In genomic region chr10:5576154-5576748, GRCh38 we compare ENCODE assay signal across 24 cellular contexts. TPM values are rescaled to one million over a fixed set of nuclear protein-coding genes. Genes with fewer than 3 reads are reported as not detected.
DNase-seq lines count a peak whose midpoint lies in the region; ATAC-seq, FAIRE-seq and TF ChIP-seq lines count a peak whose summit lies in the region.
"Had no signal": no experiment of that assay in that cellular context is flagged by ENCODE, and none has a peak within 500 bp of the region (broad histone marks: within the 10 kb centered on the region; RNA-seq: fewer than 3 reads in every experiment).

No MANE protein-coding gene starts in this region.

- H2BK20ac ChIP-seq in H1 (ENCODE audit: low read length): no peak overlapping the region

- H3K18ac ChIP-seq in H1 (ENCODE audit: extremely low read depth, low read length) (no peak overlapping the region), trophoblast cell (ENCODE audit: low read length) (peak overlapping the region; percentile 21)

- no peaks in the 10 kb centered on the region for H4K20me1 ChIP-seq in H1 (replicated peaks in 1 of 2; ENCODE audit: control insufficient read depth in 1 of 2, insufficient read depth in 2 of 2, low read length in 2 of 2)

- H2AFZ ChIP-seq in H1 (ENCODE audit: low read length) (peak overlapping the region; percentile 87; the same call in 1 of the 2 replicates), trophoblast cell (ENCODE audit: insufficient read depth, low read length, poor library complexity) (no peak overlapping the region)

- no peaks in the 10 kb centered on the region; the same call in 1 of the 2 replicates for H3K27me3 Mint-ChIP-seq in HFFc6 (ENCODE audit: insufficient read depth)
- H3K27me3 Mint-ChIP-seq: natural killer cell treated with Interleukin-12 subunit alpha and Interleukin-12 subunit beta and Interleukin-15 and Interleukin-18, amount 100 ng/mL, for 72 hours had no signal

- no peak overlapping the region for H3K4ac ChIP-seq in H1 (replicated peaks; ENCODE audit: insufficient read length, low read depth, low read length)
- H3K4ac ChIP-seq in trophoblast cell (ENCODE audit: low read depth, low read length): peak overlapping the region; percentile 13

- no peak for FAIRE-seq in A549 (lab: Jason Lieb, UNC)
- no peak for FAIRE-seq in H1 (lab: Jason Lieb, UNC)

- no peak overlapping the region for H3K9ac ChIP-seq in H1 (replicated peaks in 1 of 4; ENCODE audit: extremely low read depth in 1 of 4, low read depth in 3 of 4, low read length in 3 of 4)
- H3K9ac ChIP-seq in trophoblast cell (ENCODE audit: low read length): no peak overlapping the region

- no peaks in the 10 kb centered on the region for H3K36me3 ChIP-seq in H1 (ENCODE audit: control insufficient read depth in 2 of 4, insufficient read depth in 4 of 4, low read length in 3 of 4)
- no peaks in the 10 kb centered on the region for H3K36me3 ChIP-seq in trophoblast cell (ENCODE audit: control insufficient read depth in 1 of 2, insufficient read depth in 2 of 2, low read length in 2 of 2)
- H3K36me3 ChIP-seq: ascending aorta, esophagus squamous epithelium had no signal

- peak overlapping the region; percentile 79 for H3K27ac Mint-ChIP-seq in HFFc6
- H3K27ac Mint-ChIP-seq in stimulated activated effector memory CD8-positive, alpha-beta T cell treated with anti-CD3 and anti-CD28 coated beads, Interleukin-12 subunit alpha, Interleukin-12 subunit beta, amount 100 ng/mL, for 72 hours: no peak overlapping the region
- H3K27ac Mint-ChIP-seq: natural killer cell treated with Interleukin-12 subunit alpha and Interleukin-12 subunit beta and Interleukin-15 and Interleukin-18, amount 100 ng/mL, for 72 hours had no signal

- TF ChIP-seq RAD21 in A549 (conservative IDR thresholded peaks at IDR 0.05 in 1 of 2, IDR thresholded peaks at IDR 0.05 in 1 of 2): no peak
- no peak for TF ChIP-seq RAD21 in H1 (IDR thresholded peaks at IDR 0.05 in 1 of 2, conservative IDR thresholded peaks at IDR 0.05 in 1 of 2; ENCODE audit: low read depth in 2 of 2, low read length in 2 of 2)

- H3K27ac ChIP-seq in A549 (peak overlapping the region; percentile 44 to 74; a peak in 5 of 6 replicates), H1 (ENCODE audit: low read depth, low read length) (no peak overlapping the region; the same call in 1 of the 2 replicates), trophoblast cell (ENCODE audit: low read depth, low read length) (no peak overlapping the region), coronary artery (no peak overlapping the region)
- H3K27ac ChIP-seq: ascending aorta, esophagus squamous epithelium had no signal

- H4K5ac ChIP-seq in H1 (ENCODE audit: insufficient read length, low read depth, low read length): no peak overlapping the region

- no peak overlapping the region for H4K91ac ChIP-seq in H1 (replicated peaks; ENCODE audit: insufficient read length, low read length)
- H4K91ac ChIP-seq in trophoblast cell (ENCODE audit: low read depth, low read length): peak overlapping the region; percentile 67

- H2AK5ac ChIP-seq in H1 (ENCODE audit: low read depth, low read length) (0 out of 2 replicates have a peak overlapping the region, but pooled peaks have one; percentile 39), trophoblast cell (ENCODE audit: low read length) (peak overlapping the region; percentile 60)

- no peak for TF ChIP-seq EP300 in A549 (IDR thresholded peaks at IDR 0.05)
- no peak for TF ChIP-seq EP300 in H1 (IDR thresholded peaks at IDR 0.05; ENCODE audit: borderline replicate concordance in 1 of 2, low read depth in 2 of 2, low read length in 2 of 2)

- no peak overlapping the region for H3K14ac ChIP-seq in H1 (ENCODE audit: insufficient read length)
- H3K14ac ChIP-seq in trophoblast cell (ENCODE audit: low read length): peak overlapping the region; percentile 37

- H3K36me3 Mint-ChIP-seq in HFFc6 (ENCODE audit: low read depth): peaks cover 4% of the 10 kb centered on the region
- no peaks in the 10 kb centered on the region for H3K36me3 Mint-ChIP-seq in stimulated activated effector memory CD8-positive, alpha-beta T cell treated with anti-CD3 and anti-CD28 coated beads, Interleukin-12 subunit alpha, Interleukin-12 subunit beta, amount 100 ng/mL, for 72 hours
- H3K36me3 Mint-ChIP-seq: CD4-positive, CD25-positive, alpha-beta regulatory T cell; natural killer cell treated with Interleukin-12 subunit alpha and Interleukin-12 subunit beta and Interleukin-15 and Interleukin-18, amount 100 ng/mL, for 72 hours had no signal

- H2BK5ac ChIP-seq in H1 (ENCODE audit: low read depth, low read length) (no peak overlapping the region; the same call in 1 of the 2 replicates), trophoblast cell (ENCODE audit: low read depth, low read length, poor library complexity) (peak overlapping the region; percentile 14)

- H3K4me2 ChIP-seq in A549 (no peak overlapping the region), H1 (ENCODE audit: insufficient read depth in 1 of 2, low read depth in 2 of 2, low read length in 2 of 2) (no peak overlapping the region), trophoblast cell (ENCODE audit: low read length) (no peak overlapping the region)

- H3K79me1 ChIP-seq in H1 (ENCODE audit: low read depth, low read length) (no peaks in the 10 kb centered on the region), trophoblast cell (ENCODE audit: low read length) (peaks cover 26% of the 10 kb centered on the region)

- H3K4me1 ChIP-seq in A549: peaks cover 19% of the 10 kb centered on the region
- peaks cover 0 to 4% (median 0%) of the 10 kb centered on the region in 4 experiments; a peak in 1 of 7 replicates for H3K4me1 ChIP-seq in H1 (replicated peaks in 1 of 4; ENCODE audit: control insufficient read depth in 3 of 4, insufficient read depth in 4 of 4, low read length in 3 of 4)
- peaks cover 12 to 20% of the 10 kb centered on the region in 2 experiments for H3K4me1 ChIP-seq in trophoblast cell (ENCODE audit: control insufficient read depth in 1 of 2, insufficient read depth in 2 of 2, low read length in 2 of 2)

- CTCF ChIA-PET in A549 (lab: Yijun Ruan, JAX) (interaction anchor here (0.8 kb wide), 1 partner anchor 10 kb away, joined by 3 read pairs; no protein-coding TSS in a partner anchor), H1 (lab: Charles Lee; ENCODE audit: partially characterized antibody) (interaction anchor here (0.6 to 0.9 kb wide), 3 partner anchors 13 to 136 kb away, joined by 3 to 5 read pairs (median 4); no protein-coding TSS in a partner anchor)

- H3K79me2 ChIP-seq in H1 (ENCODE audit: control insufficient read depth in 1 of 2, insufficient read depth in 2 of 2, low read length in 2 of 2): no peaks in the 10 kb centered on the region
- no peaks in the 10 kb centered on the region for H3K79me2 ChIP-seq in trophoblast cell (ENCODE audit: control insufficient read depth, insufficient read depth, low read length, poor library complexity)

- H3K9me3 Mint-ChIP-seq in HFFc6: peaks cover 4% of the 10 kb centered on the region; the same call in 1 of the 2 replicates
- H3K9me3 Mint-ChIP-seq in stimulated activated effector memory CD8-positive, alpha-beta T cell treated with anti-CD3 and anti-CD28 coated beads, Interleukin-12 subunit alpha, Interleukin-12 subunit beta, amount 100 ng/mL, for 72 hours: no peaks in the 10 kb centered on the region
- H3K9me3 Mint-ChIP-seq: natural killer cell treated with Interleukin-12 subunit alpha and Interleukin-12 subunit beta and Interleukin-15 and Interleukin-18, amount 100 ng/mL, for 72 hours had no signal

- H3K27me3 ChIP-seq in H1 (replicated peaks in 1 of 4; ENCODE audit: control insufficient read depth in 3 of 4, extremely low read depth in 1 of 4, insufficient read depth in 3 of 4, low read length in 3 of 4) (no peaks in the 10 kb centered on the region), trophoblast cell (ENCODE audit: insufficient read depth, low read length) (no peaks in the 10 kb centered on the region)
- H3K27me3 ChIP-seq: ascending aorta, esophagus squamous epithelium had no signal

- H3K23me2 ChIP-seq in H1 (ENCODE audit: low read depth, low read length): peaks cover 9% of the 10 kb centered on the region; the same call in 1 of the 2 replicates

- POLR2A ChIA-PET in A549 (lab: Yijun Ruan, JAX) (no interaction called here), H1 (lab: Charles Lee; ENCODE audit: partially characterized antibody) (interaction anchor here (1.2 kb wide), 1 partner anchor 13 kb away, joined by 3 read pairs; no protein-coding TSS in a partner anchor)

- no peak overlapping the region for H3K56ac ChIP-seq in H1 (replicated peaks; ENCODE audit: insufficient read length, low read depth, low read length)

- H4K12ac ChIP-seq in trophoblast cell (ENCODE audit: low read depth, low read length): no peak overlapping the region

- H3K4me1 Mint-ChIP-seq in HFFc6 (ENCODE audit: low read depth): peaks cover 45% of the 10 kb centered on the region
- no peaks in the 10 kb centered on the region for H3K4me1 Mint-ChIP-seq in stimulated activated effector memory CD8-positive, alpha-beta T cell treated with anti-CD3 and anti-CD28 coated beads, Interleukin-12 subunit alpha, Interleukin-12 subunit beta, amount 100 ng/mL, for 72 hours

- 92% methylated on average over 4 of the region's 4 CpGs for WGBS in A549 (ENCODE audit: missing lambda C conversion rate)
- 82% methylated on average over 2 of the region's 4 CpGs; no CpG with 5 or more reads in 1 of the 2 experiments for WGBS in H1 (ENCODE audit: extremely low coverage in 1 of 2, insufficient coverage in 1 of 2, insufficient read length in 1 of 2, insufficient replicate concordance in 2 of 2, low coverage in 1 of 2, low lambda C conversion rate in 2 of 2, missing lambda C conversion rate in 1 of 2), 2 experiments
- no CpG with 5 or more reads among the region's 4 CpGs for WGBS in trophoblast cell (ENCODE audit: extremely low coverage, insufficient coverage, insufficient read length)

- TF ChIP-seq CTCF in A549 (IDR thresholded peaks at IDR 0.05) (no peak), HFFc6 (IDR thresholded peaks at IDR 0.05) (no peak), H1 (IDR thresholded peaks at IDR 0.05; ENCODE audit: control extremely low read depth in 1 of 3, insufficient read depth in 1 of 3, low read depth in 1 of 3, low read length in 3 of 3) (no peak), coronary artery (IDR thresholded peaks at IDR 0.05) (no peak)

- H3K23ac ChIP-seq in H1 (ENCODE audit: insufficient read length): no peak overlapping the region
- no peak overlapping the region for H3K23ac ChIP-seq in trophoblast cell (ENCODE audit: low read length)

- H4K8ac ChIP-seq in H1 (ENCODE audit: extremely low read depth, insufficient read depth, low read length) (no peak overlapping the region), trophoblast cell (ENCODE audit: low read depth, low read length) (peak overlapping the region; percentile 8)

- peak; percentile 19 to 39; a peak in 4 of 6 replicates for ATAC-seq in A549
- ATAC-seq in stimulated activated effector memory CD8-positive, alpha-beta T cell treated with anti-CD3 and anti-CD28 coated beads, Interleukin-12 subunit alpha, Interleukin-12 subunit beta, amount 100 ng/mL, for 72 hours: no peak
- ATAC-seq: left colon had no signal

- H3K4me3 Mint-ChIP-seq in HFFc6: no peak overlapping the region
- H3K4me3 Mint-ChIP-seq in stimulated activated effector memory CD8-positive, alpha-beta T cell treated with anti-CD3 and anti-CD28 coated beads, Interleukin-12 subunit alpha, Interleukin-12 subunit beta, amount 100 ng/mL, for 72 hours: no peak overlapping the region
- H3K4me3 Mint-ChIP-seq: CD4-positive, CD25-positive, alpha-beta regulatory T cell; natural killer cell treated with Interleukin-12 subunit alpha and Interleukin-12 subunit beta and Interleukin-15 and Interleukin-18, amount 100 ng/mL, for 72 hours had no signal

- TF ChIP-seq POLR2A in A549 (IDR thresholded peaks at IDR 0.05; ENCODE audit: low read length) (no peak), H1 (IDR thresholded peaks at IDR 0.05; ENCODE audit: control extremely low read depth in 1 of 2, low read depth in 2 of 2, low read length in 2 of 2) (no peak)

- no peak overlapping the region for H2BK15ac ChIP-seq in H1 (ENCODE audit: low read length)

- H3K9me3 ChIP-seq in A549 (no peaks in the 10 kb centered on the region), H1 (ENCODE audit: insufficient read depth in 2 of 2, low read depth in 1 of 2, low read length in 1 of 2) (no peaks in the 10 kb centered on the region), trophoblast cell (ENCODE audit: insufficient read depth, low read depth, low read length) (peaks cover 4% of the 10 kb centered on the region)
- H3K9me3 ChIP-seq: esophagus squamous epithelium had no signal

- no peak for DNase-seq in A549 (ENCODE audit: low read depth in 1 of 2, low spot score in 1 of 2)
- no peak for DNase-seq in HFFc6
- DNase-seq in H1 (ENCODE audit: low read depth in 1 of 2, low spot score in 2 of 2): no peak
- no peak for DNase-seq in trophoblast cell
- no peak for DNase-seq in stimulated activated effector memory CD8-positive, alpha-beta T cell treated with anti-CD3 and anti-CD28 coated beads, Interleukin-12 subunit alpha, Interleukin-12 subunit beta, amount 100 ng/mL, for 72 hours (ENCODE audit: low spot score in 2 of 2)
- DNase-seq in coronary artery (ENCODE audit: low spot score): no peak
- no peak for DNase-seq in NAMALWA (ENCODE audit: low spot score)
- no peak for DNase-seq in COLO829 (ENCODE audit: low spot score)
- DNase-seq: activated CD4-positive, alpha-beta T cell treated with anti-CD3 and anti-CD28 coated beads, Interleukin-2, amount 50 U/mL, for 1 hour; activated CD8-positive, alpha-beta memory T cell treated with anti-CD3 and anti-CD28 coated beads, Interleukin-2, amount 50 U/mL, for 4 hours; activated gamma-delta T cell; CD4-positive, CD25-positive, alpha-beta regulatory T cell; effector memory CD4-positive, alpha-beta T cell; esophagus squamous epithelium; GDM1; left colon; MM.1S; NCI-H526 treated with DMSO at 0.1 percent for 48 hours; Right ventricle myocardium superior; stimulated activated CD4-positive, alpha-beta T cell treated with anti-CD3 and anti-CD28 coated beads, Interleukin-4, amount 100 ng/mL, for 1 hour had no signal

- H2BK120ac ChIP-seq in H1 (replicated peaks; ENCODE audit: low read depth, low read length) (no peak overlapping the region), trophoblast cell (ENCODE audit: insufficient read depth, low read length, poor library complexity) (peak overlapping the region; percentile 43)

- no peak overlapping the region for H3K4me3 ChIP-seq in A549
- H3K4me3 ChIP-seq in H1 (ENCODE audit: extremely low read depth in 1 of 4, insufficient read depth in 2 of 4, low read depth in 3 of 4, low read length in 4 of 4): no peak overlapping the region
- H3K4me3 ChIP-seq in trophoblast cell (ENCODE audit: low read depth, low read length): no peak overlapping the region
- H3K4me3 ChIP-seq in coronary artery: no peak overlapping the region
- H3K4me3 ChIP-seq: ascending aorta, esophagus squamous epithelium had no signal

- no peak overlapping the region for H2BK12ac ChIP-seq in H1 (ENCODE audit: low read depth, low read length)
- H2BK12ac ChIP-seq in trophoblast cell (ENCODE audit: low read length): peak overlapping the region; percentile 88

RNA-seq across cellular contexts. Expression of gene CALML3, which starts 51.5 kb away (rescaled TPM):
- polyA plus RNA-seq in A549 (2011; rRNA removed) (not detected in 2 replicates), A549 (2017; fragmentation: RNase III; extraction: RNeasy Plus Mini Kit Qiagen cat#74134 plus additional on column Dnase treatment) (not detected in 3 replicates), H1 (2011; rRNA removed) (not detected in 2 replicates)
- 0.01 TPM in 1 of 2 replicates, not detected in the other for polyA plus RNA-seq in A549 (2012; cell fraction: cytosol; rRNA removed)
- polyA plus RNA-seq in A549 (2012; cell fraction: nucleus; rRNA removed): not detected in 2 replicates
- not detected in 2 replicates for polyA minus RNA-seq in A549 (2011; rRNA and poly(A)+ RNA removed)
- not detected for total RNA-seq in HFFc6 (2021; fragmentation: NEBNext Ultra II Directional; extraction: Animal tissue kit (Norgen Biotek cat#: 25700))
- not detected in 2 replicates for total RNA-seq in H1 (2021; fragmentation: NEBNext Ultra II Directional; extraction: Animal tissue kit (Norgen Biotek cat#: 25700))
- not detected for polyA plus RNA-seq in H1 (2011; cell fraction: cytosol; rRNA removed)
- not detected for polyA plus RNA-seq in H1 (2011; cell fraction: nucleus; rRNA removed)
- not detected in 4 replicates for polyA plus RNA-seq in H1 (2012, experiment 1 of 2)
- polyA plus RNA-seq in H1 (2012, experiment 2 of 2): not detected
- not detected for polyA plus RNA-seq in H1 (2013, experiment 1 of 2)
- not detected for polyA plus RNA-seq in H1 (2013, experiment 2 of 2)
- polyA minus RNA-seq in H1 (2011; rRNA and poly(A)+ RNA removed): not detected in 2 replicates
- not detected for polyA minus RNA-seq in H1 (2011; cell fraction: cytosol; rRNA and poly(A)+ RNA removed)
- polyA minus RNA-seq in H1 (2011; cell fraction: nucleus; rRNA and poly(A)+ RNA removed): not detected
- polyA plus RNA-seq in trophoblast cell (2013): not detected in 2 replicates
- total RNA-seq: ascending aorta; CD4-positive, CD25-positive, alpha-beta regulatory T cell; glomerular endothelial cell; natural killer cell treated with Interleukin-12 subunit alpha and Interleukin-12 subunit beta and Interleukin-15 and Interleukin-18, amount 100 ng/mL, for 72 hours; posterior vena cava; Right ventricle myocardium superior had no signal
- polyA plus RNA-seq: CD4-positive, CD25-positive, alpha-beta regulatory T cell had no signal

Comparison
In these comparisons a context has a peak if more than half of its experiments do, and no peak if none do; other contexts are left out.
1. H3K27ac ChIP-seq: peak in A549 (2 of 2); none in H1 (single experiment), trophoblast cell (single experiment) and coronary artery (0 of 2).